8 cellular contexts compared by ENCODE assay signal in the genomic region with DNA sequence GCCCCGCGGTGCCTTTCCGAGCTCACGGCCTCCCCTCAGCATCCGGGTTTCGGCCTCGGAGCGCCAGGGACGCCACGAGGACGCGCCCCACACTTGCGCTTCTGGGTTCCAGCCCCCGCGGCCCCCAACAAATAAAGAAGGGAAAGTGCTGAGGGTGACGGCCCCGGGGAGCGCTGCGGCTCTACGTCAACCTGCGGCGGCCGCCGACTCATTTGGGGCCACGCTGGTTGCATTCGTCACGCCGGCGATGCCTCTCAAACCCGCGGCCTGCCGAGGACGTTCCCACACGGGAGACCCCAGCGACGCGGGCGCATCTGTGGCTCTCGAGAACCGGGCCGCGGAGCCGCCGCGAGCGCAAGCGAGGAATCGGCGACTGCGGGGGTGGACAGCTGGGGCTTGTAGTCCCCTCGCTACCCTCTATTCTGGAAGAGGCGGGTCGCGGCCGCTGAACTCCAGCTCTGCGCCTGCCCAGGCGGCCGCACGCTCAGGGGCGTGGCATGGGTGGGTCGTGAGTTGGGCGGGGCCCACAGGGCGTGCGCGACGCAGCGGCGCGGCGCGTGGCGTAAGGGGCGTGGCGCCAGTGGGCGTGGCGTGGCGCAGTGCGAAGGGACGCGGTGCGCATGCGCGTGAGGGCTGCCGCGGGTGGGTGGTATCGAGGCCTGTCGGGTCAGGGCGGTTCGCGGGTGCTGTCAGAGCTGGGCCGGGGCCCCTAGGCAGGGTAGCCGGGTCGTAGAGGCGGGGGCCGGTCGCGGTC. TPM values are rescaled to one million over a fixed set of nuclear protein-coding genes. Genes with fewer than 3 reads are reported as not detected.
DNase-seq lines count a peak whose midpoint lies in the region; ATAC-seq, FAIRE-seq and TF ChIP-seq lines count a peak whose summit lies in the region.

A gene with protein sequence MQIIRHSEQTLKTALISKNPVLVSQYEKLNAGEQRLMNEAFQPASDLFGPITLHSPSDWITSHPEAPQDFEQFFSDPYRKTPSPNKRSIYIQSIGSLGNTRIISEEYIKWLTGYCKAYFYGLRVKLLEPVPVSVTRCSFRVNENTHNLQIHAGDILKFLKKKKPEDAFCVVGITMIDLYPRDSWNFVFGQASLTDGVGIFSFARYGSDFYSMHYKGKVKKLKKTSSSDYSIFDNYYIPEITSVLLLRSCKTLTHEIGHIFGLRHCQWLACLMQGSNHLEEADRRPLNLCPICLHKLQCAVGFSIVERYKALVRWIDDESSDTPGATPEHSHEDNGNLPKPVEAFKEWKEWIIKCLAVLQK (plus strand): TSS at position 599 of the 754 bp plus-strand sequence. CDS start 2,145 bp downstream, outside the sequence.

- no peaks in the 10 kb centered on the region for H3K9me3 Mint-ChIP-seq in activated naive CD8-positive, alpha-beta T cell treated with anti-CD3 and anti-CD28 coated beads, Interleukin-2, amount 50 U/mL, for 24 hours

- H3K4me2 ChIP-seq in parathyroid adenoma (ENCODE audit: low read length), result peak within 1 kb of the TSS; percentile 95

- TF ChIP-seq POLR2A in GM12891 (IDR thresholded peaks at IDR 0.05; ENCODE audit: low read depth, low read length), result peak; percentile 54

- H2AFZ ChIP-seq in parathyroid adenoma, result peak within 1 kb of the TSS; percentile 97

- DNase-seq in GM12891 (ENCODE audit: insufficient read length, low spot score) (peak; percentile 75), NCI-H1436 (lab: John Stamatoyannopoulos, UW) (peak; percentile 95), SW480 (ENCODE audit: low spot score) (peak; percentile 92), Right ventricle myocardium superior (peak; percentile 97), tibial artery (peak; percentile 89 to 95)
- DNase-seq in activated naive CD8-positive, alpha-beta T cell treated with anti-CD3 and anti-CD28 coated beads, Interleukin-2, amount 50 U/mL, for 24 hours, result peak; percentile 99

- ATAC-seq in HG02840 (IDR thresholded peaks at IDR 0.05; ENCODE audit: low FRiP score, unreplicated experiment) (peak; percentile 93), Right ventricle myocardium superior (ENCODE audit: poor library complexity) (peak; percentile 98)
- ATAC-seq in activated naive CD8-positive, alpha-beta T cell treated with anti-CD3 and anti-CD28 coated beads, Interleukin-2, amount 50 U/mL, for 24 hours, result peak; percentile 85

- no peaks in the 10 kb centered on the region for H3K27me3 Mint-ChIP-seq in activated naive CD8-positive, alpha-beta T cell treated with anti-CD3 and anti-CD28 coated beads, Interleukin-2, amount 50 U/mL, for 24 hours

- H3K36me3 Mint-ChIP-seq in activated naive CD8-positive, alpha-beta T cell treated with anti-CD3 and anti-CD28 coated beads, Interleukin-2, amount 50 U/mL, for 24 hours (ENCODE audit: low read depth), result peaks cover 25% of the 10 kb centered on the region

- H3K27ac Mint-ChIP-seq in activated naive CD8-positive, alpha-beta T cell treated with anti-CD3 and anti-CD28 coated beads, Interleukin-2, amount 50 U/mL, for 24 hours, result peak within 1 kb of the TSS; percentile 97

- peaks cover 46% of the 10 kb centered on the region for H3K4me1 Mint-ChIP-seq in activated naive CD8-positive, alpha-beta T cell treated with anti-CD3 and anti-CD28 coated beads, Interleukin-2, amount 50 U/mL, for 24 hours

- H3K36me3 ChIP-seq in parathyroid adenoma (ENCODE audit: control insufficient read depth, insufficient read depth, low read length) (no peaks in the 10 kb centered on the region), tibial artery (peaks cover 4 to 14% (median 13%) of the 10 kb centered on the region in 3 donors)

- peak within 1 kb of the TSS; percentile 83 for H3K4me3 Mint-ChIP-seq in activated naive CD8-positive, alpha-beta T cell treated with anti-CD3 and anti-CD28 coated beads, Interleukin-2, amount 50 U/mL, for 24 hours

- H3K79me2 ChIP-seq in parathyroid adenoma, result no peaks in the 10 kb centered on the region

- H3K27ac ChIP-seq in parathyroid adenoma (peak within 1 kb of the TSS; percentile 88), tibial artery (peak within 1 kb of the TSS; percentile 94 to 99)

- intact Hi-C loops in Right ventricle myocardium superior (cut with DNase I), result no loop called here
- intact Hi-C loops in tibial artery (cut with DNase I; ENCODE audit: low total_unique reads), result loop anchor here (5.0 to 10.0 kb wide), 2 partner anchors 40 to 207 kb away; partner anchors contain the start of gene WIPI1

- H3K4me1 ChIP-seq in parathyroid adenoma, result no peaks in the 10 kb centered on the region
- peaks cover 0 to 15% (median 9%) of the 10 kb centered on the region in 4 donors for H3K4me1 ChIP-seq in tibial artery

- FAIRE-seq in GM12891 (lab: Jason Lieb, UNC), result peak; percentile 100

- H3K9me3 ChIP-seq in parathyroid adenoma (ENCODE audit: control insufficient read depth, low read length) (no peaks in the 10 kb centered on the region), tibial artery (no peaks in the 10 kb centered on the region)

- H3K27me3 ChIP-seq in parathyroid adenoma (ENCODE audit: control insufficient read depth, insufficient read depth, low read length) (no peaks in the 10 kb centered on the region), tibial artery (no peaks in the 10 kb centered on the region)

- H3K9ac ChIP-seq in parathyroid adenoma, result peak within 1 kb of the TSS; percentile 88

- TF ChIP-seq CTCF in parathyroid adenoma (IDR thresholded peaks at IDR 0.05), result no peak
- no peak for TF ChIP-seq CTCF in tibial artery (IDR thresholded peaks at IDR 0.05)

- H3K4me3 ChIP-seq in parathyroid adenoma (ENCODE audit: low read depth, low read length), result peak within 1 kb of the TSS; percentile 77
- H3K4me3 ChIP-seq in tibial artery, result peak within 1 kb of the TSS; percentile 93 to 99

TF ChIP-seq in GM12891, 5 proteins besides CTCF, POLR2A, EP300 and RAD21:
- TF ChIP-seq SPI1 (IDR thresholded peaks at IDR 0.05; ENCODE audit: low read depth, low read length) (no peak), POU2F2 (IDR thresholded peaks at IDR 0.05; ENCODE audit: low read depth, low read length) (no peak; the same call in 1 of the 2 replicates), POLR2AphosphoS5 (IDR thresholded peaks at IDR 0.05; ENCODE audit: low read depth, low read length) (peak; percentile 86), TAF1 (IDR thresholded peaks at IDR 0.05; ENCODE audit: low read depth, low read length) (peak; percentile 41; the same call in 1 of the 2 replicates), PAX5 (IDR thresholded peaks at IDR 0.05; ENCODE audit: insufficient read depth, low read length, severe bottlenecking) (peak; percentile 24)
TF ChIP-seq in GM12891: peak in this region for 3.

RNA-seq across cellular contexts. Expression of the gene that starts here (rescaled TPM):
- polyA plus RNA-seq in GM12891 (2012; ENCODE audit: low read depth, missing spikeins), result 84.6 TPM
- total RNA-seq in Right ventricle myocardium superior, result 89.5 TPM

Comparison
In these comparisons a context has a peak if more than half of its experiments do, and no peak if none do; other contexts are left out.
1. Peak in every context shown above with its lines: DNase-seq, ATAC-seq, H3K4me3 ChIP-seq and H3K27ac ChIP-seq.